ENCODE assay signal across 12 cellular contexts in genomic region chr2:38620282-38620977, GRCh38. TPM values are rescaled to one million over a fixed set of nuclear protein-coding genes. Genes with fewer than 3 reads are reported as not detected.
DNase-seq lines count a peak whose midpoint lies in the region; ATAC-seq and TF ChIP-seq lines count a peak whose summit lies in the region.
"Had no signal": no experiment of that assay in that cellular context is flagged by ENCODE, and none has a peak within 500 bp of the region (broad histone marks: within the 10 kb centered on the region; RNA-seq: fewer than 3 reads in every experiment).

No MANE protein-coding gene starts in this region.

- ATAC-seq in GM19328 (IDR thresholded peaks at IDR 0.05; ENCODE audit: unreplicated experiment): no peak

- TF ChIP-seq CTCF in fibroblast of lung (conservative IDR thresholded peaks at IDR 0.05 in 1 of 2, IDR thresholded peaks at IDR 0.05 in 1 of 2; ENCODE audit: low read depth in 1 of 2, low read length in 2 of 2): no peak
- TF ChIP-seq CTCF in osteocyte (IDR thresholded peaks at IDR 0.05): no peak
- no peak for TF ChIP-seq CTCF in GM20000 (IDR thresholded peaks at IDR 0.05; ENCODE audit: extremely low read depth, missing control alignments)

- H3K4me1 Mint-ChIP-seq in osteocyte (ENCODE audit: unreplicated experiment): peaks cover 16% of the 10 kb centered on the region

- H3K9me3 ChIP-seq in fibroblast of lung (ENCODE audit: control insufficient read depth, insufficient read depth, low read depth, low read length): no peaks in the 10 kb centered on the region
- H3K9me3 ChIP-seq: MG63, Peyer's patch had no signal

- no peak overlapping the region for H3K4me3 ChIP-seq in fibroblast of lung (replicated peaks in 1 of 4; ENCODE audit: control extremely low read depth in 1 of 4, insufficient read depth in 1 of 4, low read depth in 3 of 4, low read length in 4 of 4)
- H3K4me3 ChIP-seq: MG63, Peyer's patch had no signal

- H3K4me1 ChIP-seq in fibroblast of lung (ENCODE audit: control insufficient read depth, extremely low read depth, insufficient read depth, low read length): peaks cover 3% of the 10 kb centered on the region
- H3K4me1 ChIP-seq: Peyer's patch had no signal

- peak overlapping the region; percentile 87 for H3K27ac Mint-ChIP-seq in osteocyte (ENCODE audit: unreplicated experiment)
- H3K27ac Mint-ChIP-seq: memory B cell had no signal

- DNase-seq in DMS153 treated with DMSO at 0.1 percent for 48 hours (lab: John Stamatoyannopoulos, UW; ENCODE audit: unreplicated experiment) (peak; percentile 68), NCI-H69 (lab: John Stamatoyannopoulos, UW) (peak; percentile 2), fibroblast of lung (ENCODE audit: low read depth in 2 of 2) (peak; percentile 68 to 87), osteocyte (ENCODE audit: extremely low spot score, unreplicated experiment) (no peak), NCI-H1930 (lab: John Stamatoyannopoulos, UW) (no peak), GM20000 (ENCODE audit: low spot score) (no peak)
- DNase-seq in activated effector memory CD4-positive, alpha-beta T cell treated with anti-CD3 and anti-CD28 coated beads, Interleukin-2, amount 50 U/mL, for 16 hours: no peak
- DNase-seq: DMS 273 treated with DMSO at 0.1 percent for 48 hours, MG63, Peyer's patch had no signal

- no peak overlapping the region for H3K9ac ChIP-seq in fibroblast of lung (ENCODE audit: insufficient read depth, low read length)

- H3K36me3 ChIP-seq in fibroblast of lung (ENCODE audit: control insufficient read depth, insufficient read depth, low read length): no peaks in the 10 kb centered on the region
- H3K36me3 ChIP-seq: MG63, Peyer's patch had no signal

- H3K27ac ChIP-seq in fibroblast of lung (ENCODE audit: insufficient read depth, low read length): no peak overlapping the region

- no peaks in the 10 kb centered on the region for H3K79me2 ChIP-seq in fibroblast of lung (ENCODE audit: control insufficient read depth, insufficient read depth, low read length)

- H3K27me3 Mint-ChIP-seq in osteocyte (ENCODE audit: unreplicated experiment): peaks cover 9% of the 10 kb centered on the region

- no peaks in the 10 kb centered on the region for H3K36me3 Mint-ChIP-seq in osteocyte (ENCODE audit: unreplicated experiment)
- H3K36me3 Mint-ChIP-seq: memory B cell had no signal

- no peaks in the 10 kb centered on the region for H3K9me3 Mint-ChIP-seq in osteocyte (ENCODE audit: unreplicated experiment)
- H3K9me3 Mint-ChIP-seq: memory B cell had no signal

- H3K27me3 ChIP-seq in fibroblast of lung (ENCODE audit: control insufficient read depth, insufficient read depth, low read length): no peaks in the 10 kb centered on the region
- H3K27me3 ChIP-seq: MG63, Peyer's patch had no signal

- H3K4me3 Mint-ChIP-seq in osteocyte (ENCODE audit: unreplicated experiment): no peak overlapping the region
- H3K4me3 Mint-ChIP-seq: memory B cell had no signal

- no peak overlapping the region for H3K4me2 ChIP-seq in fibroblast of lung (ENCODE audit: extremely low read depth, insufficient read depth, low read length)

- no peak overlapping the region for H2AFZ ChIP-seq in fibroblast of lung (ENCODE audit: low read length)

- no peaks in the 10 kb centered on the region for H4K20me1 ChIP-seq in fibroblast of lung (ENCODE audit: control insufficient read depth, extremely low read depth, insufficient read depth, low read length)

RNA-seq across cellular contexts. Expression of gene HNRNPLL, which starts 17.7 kb away (rescaled TPM):
- total RNA-seq in fibroblast of lung: 48.3 and 51.4 TPM in 2 replicates
- 33.0 and 36.4 TPM in 2 replicates for polyA plus RNA-seq in fibroblast of lung
- polyA plus RNA-seq in fibroblast of lung (2012): 39.9 and 42.8 TPM in 2 replicates
- polyA minus RNA-seq in fibroblast of lung (ENCODE audit: low replicate concordance): 2.6 and 7.5 TPM in 2 replicates
- total RNA-seq in osteocyte: 55.6 and 63.0 TPM in 2 replicates

RNA-seq across cellular contexts. Expression of gene GALM, which starts 45.5 kb away (rescaled TPM):
- 39.5 and 51.4 TPM in 2 replicates for total RNA-seq in fibroblast of lung
- 14.7 and 28.4 TPM in 2 replicates for polyA plus RNA-seq in fibroblast of lung
- polyA plus RNA-seq in fibroblast of lung (2012): 9.5 and 20.9 TPM in 2 replicates
- 7.5 and 11.1 TPM in 2 replicates for polyA minus RNA-seq in fibroblast of lung (ENCODE audit: low replicate concordance)
- 2.9 and 3.8 TPM in 2 replicates for total RNA-seq in osteocyte

Comparison
In these comparisons a context has a peak if more than half of its experiments do, and no peak if none do; other contexts are left out.
1. DNase-seq: peak in DMS153 treated with DMSO at 0.1 percent for 48 hours (single experiment), NCI-H69 (single experiment) and fibroblast of lung (2 of 2); none in osteocyte (single experiment), NCI-H1930 (0 of 2), GM20000 (single experiment) and activated effector memory CD4-positive, alpha-beta T cell treated with anti-CD3 and anti-CD28 coated beads, Interleukin-2, amount 50 U/mL, for 16 hours (single experiment).